Comparison of ENCODE assay signal across 15 cellular contexts in the genomic region with DNA sequence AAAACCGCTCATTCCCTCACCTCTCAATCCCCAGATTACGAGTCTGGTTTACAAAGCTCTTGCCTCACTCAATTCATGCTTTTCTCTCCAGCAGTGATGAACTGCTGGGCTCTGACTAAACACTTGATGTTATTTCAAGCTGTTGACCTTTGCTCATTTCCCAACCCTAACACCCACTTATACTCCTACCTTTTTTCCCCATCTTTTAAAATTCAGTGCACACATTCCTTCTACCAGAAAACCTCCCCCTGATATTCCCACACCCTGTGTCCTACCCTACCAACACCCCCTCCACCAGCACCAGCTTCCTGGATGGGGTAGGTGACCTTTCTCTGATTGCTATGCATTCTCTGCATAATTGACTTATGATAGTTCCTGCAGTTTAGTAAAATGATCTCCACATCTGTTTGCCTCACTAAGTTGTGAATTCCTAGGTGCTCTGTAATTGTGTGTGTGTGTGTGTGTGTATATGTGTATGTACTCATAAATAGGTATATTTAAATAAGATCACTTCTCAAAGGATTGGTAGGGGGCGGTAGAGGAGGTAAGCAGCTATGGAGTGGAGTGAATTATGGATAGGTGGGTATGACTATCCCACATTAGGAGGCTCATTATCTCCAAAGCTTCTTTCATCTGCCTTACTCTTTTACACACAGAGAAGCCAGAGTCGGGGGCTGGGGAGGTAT. TPM values are rescaled to one million over a fixed set of nuclear protein-coding genes. Genes with fewer than 3 reads are reported as not detected.
A peak's percentile ranks its signal among the peaks of the same experiment; 100 is the strongest.
DNase-seq lines count a peak whose midpoint lies in the region; ATAC-seq and TF ChIP-seq lines count a peak whose summit lies in the region.
"Had no signal": no experiment of that assay in that cellular context is flagged by ENCODE, and none has a peak within 500 bp of the region (broad histone marks: within the 10 kb centered on the region; RNA-seq: fewer than 3 reads in every experiment).

No MANE protein-coding gene starts in this region.

- peaks cover 0 to 7% of the 10 kb centered on the region in 2 experiments; a peak in 1 of 4 replicates for H3K4me1 Mint-ChIP-seq in H9

- H3K4ac ChIP-seq in H9 (ENCODE audit: low read depth, low read length), result no peak overlapping the region

- H2BK12ac ChIP-seq in H9 (ENCODE audit: insufficient read length, low read depth, low read length), result no peak overlapping the region

- no peak overlapping the region for H3K56ac ChIP-seq in H9 (ENCODE audit: insufficient read length, low read depth, low read length)

- H3K4me3 Mint-ChIP-seq in H9, result no peak overlapping the region

- H3K23me2 ChIP-seq in H9 (ENCODE audit: insufficient read length, low read depth, low read length, poor library complexity, severe bottlenecking), result no peaks in the 10 kb centered on the region

- no peaks in the 10 kb centered on the region for H3K9me3 ChIP-seq in H9 (ENCODE audit: control insufficient read depth, low read depth, low read length)
- H3K9me3 ChIP-seq in mammary epithelial cell (replicated peaks; ENCODE audit: insufficient read depth, low read length), result no peaks in the 10 kb centered on the region
- H3K9me3 ChIP-seq: colonic mucosa, tibial artery had no signal

- H3K27ac ChIP-seq in H9 (ENCODE audit: insufficient read length, low read depth, low read length) (no peak overlapping the region), mammary epithelial cell (ENCODE audit: insufficient read depth, low read depth, low read length) (no peak overlapping the region)
- H3K27ac ChIP-seq: BLaER1 treated with 17β-estradiol and CSF1 and Interleukin-3, amounts not matched to agents 10 nM and 100 nM; colonic mucosa; tibial artery had no signal

- no peak overlapping the region for H2BK120ac ChIP-seq in H9 (ENCODE audit: low read depth, low read length, poor library complexity, severe bottlenecking)

- BruUV-seq in mammary epithelial cell (replicated peaks; lab: Mats Ljungman, UMichigan), result no TSS peak

- no peak overlapping the region for H4K5ac ChIP-seq in H9 (ENCODE audit: insufficient read length, low read depth, low read length)

- H3K18ac ChIP-seq in H9 (ENCODE audit: insufficient read length, low read depth, low read length), result no peak overlapping the region

- no peaks in the 10 kb centered on the region for H3K9me3 Mint-ChIP-seq in H9

- no peaks in the 10 kb centered on the region for H3K36me3 ChIP-seq in mammary epithelial cell (ENCODE audit: insufficient read depth, low read length)
- H3K36me3 ChIP-seq: BLaER1 treated with 17β-estradiol and CSF1 and Interleukin-3, amounts not matched to agents 10 nM and 100 nM; colonic mucosa; tibial artery had no signal

- no CpG with 5 or more reads among the region's 4 CpGs for WGBS in H9 (ENCODE audit: extremely low coverage, insufficient read length, low lambda C conversion rate)
- WGBS in mammary epithelial cell (ENCODE audit: low coverage, missing lambda C conversion rate), result 70% methylated on average over 3 of the region's 4 CpGs

- DNase-seq in A172 (ENCODE audit: low spot score) (peak; percentile 25), H9 (no peak), mammary epithelial cell (peak; percentile 46), kidney tubule cell (ENCODE audit: low spot score) (peak; percentile 73), NAMALWA (ENCODE audit: low spot score) (no peak)
- DNase-seq: activated T-cell treated with anti-CD3 and anti-CD28 coated beads, Interleukin-2, amount 50 U/mL, for 1 hour; colonic mucosa; NCI-H187 treated with DMSO at 0.1 percent for 48 hours; tibial artery had no signal

- H3K23ac ChIP-seq in H9 (ENCODE audit: insufficient read length, low read depth, low read length), result no peak overlapping the region

- peak; percentile 36; the same call in 1 of the 3 replicates for TF ChIP-seq CTCF in H9 (conservative IDR thresholded peaks at IDR 0.05)
- peak in 1 of 2 donors; percentile 19 for TF ChIP-seq CTCF in mammary epithelial cell (conservative IDR thresholded peaks at IDR 0.05 in 1 of 2, IDR thresholded peaks at IDR 0.05 in 1 of 2; ENCODE audit: extremely low read depth in 1 of 2, insufficient read depth in 1 of 2, low read depth in 1 of 2, low read length in 2 of 2)

- H3K4me1 ChIP-seq in H9 (ENCODE audit: insufficient read depth, low read length) (no peaks in the 10 kb centered on the region), mammary epithelial cell (ENCODE audit: insufficient read depth, low read length) (peaks cover 5% of the 10 kb centered on the region)
- H3K4me1 ChIP-seq: BLaER1 treated with 17β-estradiol and CSF1 and Interleukin-3, amounts not matched to agents 10 nM and 100 nM; colonic mucosa; tibial artery had no signal

- no peak overlapping the region for H2AK5ac ChIP-seq in H9 (ENCODE audit: insufficient read length, low read length)

- H3K79me2 ChIP-seq in H9 (ENCODE audit: insufficient read depth, low read length) (no peaks in the 10 kb centered on the region), mammary epithelial cell (ENCODE audit: insufficient read depth, low read length) (no peaks in the 10 kb centered on the region)

- no peak overlapping the region for H4K91ac ChIP-seq in H9 (ENCODE audit: insufficient read length, low read depth, low read length)

- H3K27me3 Mint-ChIP-seq in H9 (ENCODE audit: low read depth), result peaks cover 27% of the 10 kb centered on the region

- no peaks in the 10 kb centered on the region for H3K36me3 Mint-ChIP-seq in H9 (ENCODE audit: insufficient read depth in 1 of 3, low read depth in 3 of 3)

- no peaks in the 10 kb centered on the region for H3K79me1 ChIP-seq in H9 (ENCODE audit: insufficient read depth, low read depth, low read length, poor library complexity, severe bottlenecking)

- dilution Hi-C loops in mammary epithelial cell (cut with HindIII; ENCODE audit: low sequenced_read_pairs), result loop anchor here (5.0 kb wide), 1 partner anchor 97 kb away; no protein-coding TSS in a partner anchor

- no peak overlapping the region for H3K14ac ChIP-seq in H9 (ENCODE audit: insufficient read depth, low read length)

- no peak for ATAC-seq in GM21825 (IDR thresholded peaks at IDR 0.05; ENCODE audit: unreplicated experiment)
- ATAC-seq in HG03378 (IDR thresholded peaks at IDR 0.05; ENCODE audit: unreplicated experiment), result no peak
- ATAC-seq in GM21528 (IDR thresholded peaks at IDR 0.05; ENCODE audit: low FRiP score, unreplicated experiment), result no peak
- ATAC-seq: Panc1 had no signal

- no peak overlapping the region for H3K27ac Mint-ChIP-seq in H9

- H4K8ac ChIP-seq in H9 (replicated peaks; ENCODE audit: insufficient read length, low read depth, low read length), result no peak overlapping the region

- no peak overlapping the region for H2BK5ac ChIP-seq in H9 (ENCODE audit: insufficient read length, low read length)

- CTCF ChIA-PET in mammary epithelial cell (lab: Charles Lee; ENCODE audit: low non-redundant PET), result interaction anchor here (0.6 to 1.1 kb wide), 2 partner anchors 37 to 59 kb away, joined by 4 read pairs; no protein-coding TSS in a partner anchor

- H3K4me3 ChIP-seq in mammary epithelial cell (replicated peaks in 1 of 3; ENCODE audit: insufficient read depth in 1 of 3, low read depth in 2 of 3, low read length in 3 of 3), result no peak overlapping the region
- H3K4me3 ChIP-seq: BLaER1 treated with 17β-estradiol and CSF1 and Interleukin-3, amounts not matched to agents 10 nM and 100 nM; colonic mucosa; tibial artery had no signal

- in situ Hi-C loops in mammary epithelial cell (cut with MboI; ENCODE audit: low sequenced_read_pairs in 2 of 2), result loop anchor here in 1 of 2 donors (10.0 kb wide), 1 partner anchor 60 kb away; no protein-coding TSS in a partner anchor

- H2BK15ac ChIP-seq in H9 (ENCODE audit: low read depth, low read length), result no peak overlapping the region

- no peak overlapping the region for H3T11ph ChIP-seq in H9 (ENCODE audit: low read length)

- H4K20me1 ChIP-seq in H9 (ENCODE audit: control insufficient read depth, insufficient read depth, insufficient read length) (no peaks in the 10 kb centered on the region), mammary epithelial cell (ENCODE audit: insufficient read depth, low read length) (no peaks in the 10 kb centered on the region)
- H4K20me1 ChIP-seq: BLaER1 treated with 17β-estradiol and CSF1 and Interleukin-3, amounts not matched to agents 10 nM and 100 nM had no signal

- H2AFZ ChIP-seq in H9 (ENCODE audit: low read length) (no peak overlapping the region), mammary epithelial cell (ENCODE audit: low read depth, low read length) (no peak overlapping the region)

- H3K4me2 ChIP-seq in H9 (ENCODE audit: insufficient read depth, insufficient read length, low read length) (no peak overlapping the region), mammary epithelial cell (ENCODE audit: insufficient read depth, low read depth, low read length) (no peak overlapping the region)
- H3K4me2 ChIP-seq: BLaER1 treated with 17β-estradiol and CSF1 and Interleukin-3, amounts not matched to agents 10 nM and 100 nM had no signal

- H3K27me3 ChIP-seq in H9 (ENCODE audit: insufficient read depth, low read length) (no peaks in the 10 kb centered on the region; the same call in 1 of the 2 replicates), mammary epithelial cell (ENCODE audit: insufficient read depth, low read length) (no peaks in the 10 kb centered on the region)
- H3K27me3 ChIP-seq: colonic mucosa had no signal

- H2BK20ac ChIP-seq in H9 (ENCODE audit: low read depth, low read length, poor library complexity, severe bottlenecking), result no peak overlapping the region

- intact Hi-C loops in mammary epithelial cell (cut with micrococcal nuclease), result no loop called here

- H3K9ac ChIP-seq in H9 (ENCODE audit: extremely low read depth, insufficient read length, low read length) (no peak overlapping the region), mammary epithelial cell (ENCODE audit: insufficient read depth, low read length) (no peak overlapping the region)
- H3K9ac ChIP-seq: BLaER1 treated with 17β-estradiol and CSF1 and Interleukin-3, amounts not matched to agents 10 nM and 100 nM had no signal

RNA-seq across cellular contexts. Expression of gene HEPACAM, which starts 0.8 kb away (rescaled TPM):
- not detected in 2 replicates for total RNA-seq in A172 (2014; rRNA removed; shearing (Covaris generic))
- total RNA-seq in H9 (2021) (not detected in 2 replicates), mammary epithelial cell (under 1 TPM in 1 of 2 donors, not detected in 1; 0.17 TPM)
- polyA plus RNA-seq in mammary epithelial cell, result 0.14 TPM
- not detected for polyA minus RNA-seq in mammary epithelial cell
- polyA plus RNA-seq: neural cell had no signal

RNA-seq across cellular contexts. Expression of gene HEPN1, which starts 16.0 kb away (rescaled TPM):
- total RNA-seq in A172 (2014; rRNA removed; shearing (Covaris generic)), result not detected in 2 replicates
- total RNA-seq in H9 (2021) (not detected in 2 replicates), mammary epithelial cell (not detected)
- polyA plus RNA-seq in mammary epithelial cell, result not detected
- polyA minus RNA-seq in mammary epithelial cell, result not detected
- total RNA-seq: colonic mucosa had no signal
- polyA plus RNA-seq: neural cell had no signal

RNA-seq across cellular contexts. Expression of gene CCDC15, which starts 19.0 kb away (rescaled TPM):
- total RNA-seq in A172 (2014; rRNA removed; shearing (Covaris generic)), result 3.7 and 4.1 TPM in 2 replicates
- total RNA-seq in H9 (2021) (2.3 and 2.8 TPM in 2 replicates), mammary epithelial cell (1 to 10 TPM; 2.3 to 5.4 TPM)
- 2.8 TPM for polyA plus RNA-seq in mammary epithelial cell
- 2.9 TPM for polyA minus RNA-seq in mammary epithelial cell

RNA-seq across cellular contexts. Expression of gene ROBO4, which starts 37.3 kb away (rescaled TPM):
- 11.7 and 15.9 TPM in 2 replicates for total RNA-seq in A172 (2014; rRNA removed; shearing (Covaris generic))
- not detected in 2 replicates for total RNA-seq in H9 (2021)
- total RNA-seq in mammary epithelial cell, result 1 to 10 TPM in 1 of 2 donors, under 1 TPM in 1; 0.33 to 2.0 TPM
- 4.9 TPM for polyA plus RNA-seq in mammary epithelial cell
- 10.5 TPM for polyA minus RNA-seq in mammary epithelial cell
- polyA plus RNA-seq: neural cell had no signal

Comparison
In these comparisons a context has a peak if more than half of its experiments do, and no peak if none do; other contexts are left out.
1. DNase-seq: peak in A172 (single experiment), mammary epithelial cell (single experiment) and kidney tubule cell (single experiment); none in H9 (single experiment) and NAMALWA (single experiment).